ENCODE assay signal across 4 cellular contexts in genomic region chr19:22180117-22180704, GRCh38. TPM values are rescaled to one million over a fixed set of nuclear protein-coding genes. Genes with fewer than 3 reads are reported as not detected.
"Had no signal": no experiment of that assay in that cellular context is flagged by ENCODE, and none has a peak within 500 bp of the region (broad histone marks: within the 10 kb centered on the region; RNA-seq: fewer than 3 reads in every experiment).

No MANE protein-coding gene starts in this region.

RNA-seq across cellular contexts. Expression of gene ZNF676, which starts 16.5 kb away (rescaled TPM):
- total RNA-seq: endodermal cell, endothelial cell of umbilical vein, fibroblast of villous mesenchyme, glomerular endothelial cell had no signal
- polyA plus RNA-seq: endothelial cell of umbilical vein had no signal
